ENCODE assay signal across 16 cellular contexts in genomic region chr20:1874534-1875168, GRCh38. TPM values are rescaled to one million over a fixed set of nuclear protein-coding genes. Genes with fewer than 3 reads are reported as not detected.
DNase-seq lines count a peak whose midpoint lies in the region; ATAC-seq and TF ChIP-seq lines count a peak whose summit lies in the region.
"Had no signal": no experiment of that assay in that cellular context is flagged by ENCODE, and none has a peak within 500 bp of the region (broad histone marks: within the 10 kb centered on the region; RNA-seq: fewer than 3 reads in every experiment).

No MANE protein-coding gene starts in this region.

- dilution Hi-C loops in mammary epithelial cell (cut with HindIII; ENCODE audit: low sequenced_read_pairs) = no loop called here

- DNase-seq in CD14-positive monocyte (ENCODE audit: low spot score) (peak; percentile 89), NCI-H2227 treated with DMSO at 0.1 percent for 48 hours (lab: John Stamatoyannopoulos, UW) (peak; percentile 16), dorsolateral prefrontal cortex (no peak), mucosa of gallbladder (ENCODE audit: low spot score) (peak; percentile 75), mammary epithelial cell (no peak), NCI-H1694 (lab: John Stamatoyannopoulos, UW) (no peak)
- no peak for DNase-seq in effector CD4-positive, alpha-beta T cell
- DNase-seq: activated CD8-positive, alpha-beta T cell treated with anti-CD3 and anti-CD28 coated beads for 36 hours; activated gamma-delta T cell treated with Interleukin-2 at 50 U/mL for 16 hours; brain microvascular endothelial cell; DMS79 treated with DMSO at 0.1 percent for 48 hours; GM23248; MG63; NCI-H510A; stimulated activated CD4-positive, alpha-beta T cell treated with anti-CD3 and anti-CD28 coated beads, Interleukin-2, amount 100 ng/mL, for 24 hours had no signal

- no peaks in the 10 kb centered on the region for H3K36me3 ChIP-seq in mammary epithelial cell (ENCODE audit: insufficient read depth, low read length)
- H3K36me3 ChIP-seq: brain microvascular endothelial cell, MG63 had no signal

- CTCF ChIA-PET in mammary epithelial cell (lab: Charles Lee; ENCODE audit: low non-redundant PET) = no interaction called here

- no peak overlapping the region for H3K4me2 ChIP-seq in mammary epithelial cell (ENCODE audit: insufficient read depth, low read depth, low read length)

- 94% methylated on average over 16 of the region's 17 CpGs for WGBS in mammary epithelial cell (ENCODE audit: low coverage, missing lambda C conversion rate)

- peaks cover 4 to 5% of the 10 kb centered on the region in 2 donors for H3K36me3 Mint-ChIP-seq in CD14-positive monocyte

- TF ChIP-seq CTCF in CD14-positive monocyte (IDR thresholded peaks at IDR 0.05) (no peak), dorsolateral prefrontal cortex (IDR thresholded peaks at IDR 0.05 in 54 of 56, conservative IDR thresholded peaks at IDR 0.05 in 2 of 56; ENCODE audit: low read depth in 1 of 56, partially characterized antibody in 56 of 56) (no peak), mammary epithelial cell (conservative IDR thresholded peaks at IDR 0.05 in 1 of 2, IDR thresholded peaks at IDR 0.05 in 1 of 2; ENCODE audit: extremely low read depth in 1 of 2, insufficient read depth in 1 of 2, low read depth in 1 of 2, low read length in 2 of 2) (no peak)

- peak overlapping the region in 1 of 2 donors; percentile 61 for H3K4me3 Mint-ChIP-seq in CD14-positive monocyte
- H3K4me3 Mint-ChIP-seq: activated CD8-positive, alpha-beta T cell treated with anti-CD3 and anti-CD28 coated beads for 36 hours had no signal

- H3K79me2 ChIP-seq in mammary epithelial cell (ENCODE audit: insufficient read depth, low read length) = no peaks in the 10 kb centered on the region

- peaks cover 2 to 10% (median 4%) of the 10 kb centered on the region in 7 donors for H3K9me3 Mint-ChIP-seq in CD14-positive monocyte
- H3K9me3 Mint-ChIP-seq: activated CD8-positive, alpha-beta T cell treated with anti-CD3 and anti-CD28 coated beads for 36 hours had no signal

- H3K27ac ChIP-seq in dorsolateral prefrontal cortex (peak overlapping the region in 39 of 59 donors; percentile 6 to 76 (median 52)), mammary epithelial cell (ENCODE audit: insufficient read depth, low read depth, low read length) (no peak overlapping the region)
- H3K27ac ChIP-seq: brain microvascular endothelial cell, GM23248 had no signal

- peaks cover 65% of the 10 kb centered on the region for H3K4me1 Mint-ChIP-seq in CD14-positive monocyte

- peak overlapping the region in 3 of 59 donors; percentile 2 to 19 (median 10) for H3K4me3 ChIP-seq in dorsolateral prefrontal cortex
- H3K4me3 ChIP-seq in mammary epithelial cell (replicated peaks in 1 of 3; ENCODE audit: insufficient read depth in 1 of 3, low read depth in 2 of 3, low read length in 3 of 3) = no peak overlapping the region
- H3K4me3 ChIP-seq: GM23248, MG63 had no signal

- H3K27me3 Mint-ChIP-seq in CD14-positive monocyte (ENCODE audit: low read depth in 3 of 3) = peaks cover 2 to 8% (median 7%) of the 10 kb centered on the region in 3 donors

- no peaks in the 10 kb centered on the region for H3K27me3 ChIP-seq in dorsolateral prefrontal cortex
- H3K27me3 ChIP-seq in mammary epithelial cell (ENCODE audit: insufficient read depth, low read length) = no peaks in the 10 kb centered on the region
- H3K27me3 ChIP-seq: brain microvascular endothelial cell, MG63 had no signal

- in situ Hi-C loops in mammary epithelial cell (cut with MboI; ENCODE audit: low sequenced_read_pairs in 2 of 2) = no loop called here

- peaks cover 5% of the 10 kb centered on the region for H3K4me1 ChIP-seq in mammary epithelial cell (ENCODE audit: insufficient read depth, low read length)

- H3K9me3 ChIP-seq in mammary epithelial cell (replicated peaks; ENCODE audit: insufficient read depth, low read length) = no peaks in the 10 kb centered on the region
- H3K9me3 ChIP-seq: MG63 had no signal

- no TSS peak for BruUV-seq in mammary epithelial cell (replicated peaks; lab: Mats Ljungman, UMichigan)

- ATAC-seq in GM19463 (IDR thresholded peaks at IDR 0.05; ENCODE audit: unreplicated experiment) = no peak
- ATAC-seq: activated CD8-positive, alpha-beta T cell treated with anti-CD3 and anti-CD28 coated beads for 36 hours had no signal

- H4K20me1 ChIP-seq in mammary epithelial cell (ENCODE audit: insufficient read depth, low read length) = no peaks in the 10 kb centered on the region

- intact Hi-C loops in CD14-positive monocyte (cut with micrococcal nuclease) (loop anchor here in 1 of 2 donors (5.0 kb wide), 1 partner anchor 72 kb away; no protein-coding TSS in a partner anchor), dorsolateral prefrontal cortex (cut with DNase I) (no loop called here), mammary epithelial cell (cut with micrococcal nuclease) (no loop called here)

- H2AFZ ChIP-seq in mammary epithelial cell (ENCODE audit: low read depth, low read length) = no peak overlapping the region
- H2AFZ ChIP-seq: GM23248 had no signal

- H3K9ac ChIP-seq in mammary epithelial cell (ENCODE audit: insufficient read depth, low read length) = no peak overlapping the region
- H3K9ac ChIP-seq: GM23248 had no signal

- peak overlapping the region; percentile 64 to 90 (median 84) for H3K27ac Mint-ChIP-seq in CD14-positive monocyte
- H3K27ac Mint-ChIP-seq: activated CD8-positive, alpha-beta T cell treated with anti-CD3 and anti-CD28 coated beads for 36 hours had no signal

RNA-seq across cellular contexts. Expression of gene SIRPA, which starts 20.6 kb away (rescaled TPM):
- polyA plus RNA-seq in CD14-positive monocyte (10 to 100 TPM; 28.4 to 58.3 TPM), mammary epithelial cell (41.1 TPM)
- total RNA-seq in dorsolateral prefrontal cortex (100 to 1,000 TPM; 164 to 389 (median 265) TPM), mucosa of gallbladder (53.4 TPM), mammary epithelial cell (10 to 100 TPM; 49.6 to 68.3 TPM)
- polyA minus RNA-seq in mammary epithelial cell = 78.0 TPM

Comparison
In these comparisons a context has a peak if more than half of its experiments do, and no peak if none do; other contexts are left out.
1. DNase-seq: peak in CD14-positive monocyte (single experiment), NCI-H2227 treated with DMSO at 0.1 percent for 48 hours (single experiment) and mucosa of gallbladder (single experiment); none in dorsolateral prefrontal cortex (0 of 10), mammary epithelial cell (single experiment), NCI-H1694 (single experiment) and effector CD4-positive, alpha-beta T cell (single experiment).